1 cellular context compared by ENCODE assay signal in the genomic region with DNA sequence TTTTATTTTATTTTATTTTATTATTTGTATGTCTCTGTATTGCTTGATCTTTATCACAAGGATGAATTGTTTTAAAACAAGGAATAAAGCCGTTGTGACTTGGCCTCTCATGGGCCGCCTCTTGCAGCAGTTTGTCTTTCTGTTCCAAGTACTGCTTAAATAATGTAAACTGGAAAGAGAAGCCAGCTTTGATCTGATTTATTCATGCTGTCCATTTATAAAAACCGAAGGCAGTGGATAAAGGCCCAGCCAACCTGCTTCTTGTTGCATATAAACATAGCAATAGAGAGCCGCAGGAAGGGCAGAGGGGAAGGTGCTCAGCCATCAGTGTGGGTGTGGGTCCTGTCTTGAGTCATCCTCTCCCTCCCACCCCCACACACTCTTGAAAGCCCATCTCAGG.
TF ChIP-seq lines count a peak whose summit lies in the region.

No MANE protein-coding gene starts in this region.

TF ChIP-seq in H1, 55 proteins besides CTCF, POLR2A, EP300 and RAD21:
- TF ChIP-seq POU5F1 (IDR thresholded peaks at IDR 0.05; ENCODE audit: low read depth, low read length) = no peak
- no peak for TF ChIP-seq NRF1 (IDR thresholded peaks at IDR 0.05; ENCODE audit: low read depth, low read length)
- TF ChIP-seq POLR2AphosphoS5 (IDR thresholded peaks at IDR 0.05; ENCODE audit: low read depth, low read length) = no peak
- no peak for TF ChIP-seq BRCA1 (IDR thresholded peaks at IDR 0.05; ENCODE audit: low read depth, low read length)
- TF ChIP-seq RXRA (IDR thresholded peaks at IDR 0.05; ENCODE audit: insufficient read depth, low read depth, low read length) = no peak
- no peak for TF ChIP-seq YY1 (IDR thresholded peaks at IDR 0.05; ENCODE audit: low read depth, low read length)
- TF ChIP-seq SP1 (IDR thresholded peaks at IDR 0.05; ENCODE audit: low read depth, low read length) = no peak
- TF ChIP-seq TAF1 (IDR thresholded peaks at IDR 0.05; ENCODE audit: low read depth, low read length) = no peak
- no peak for TF ChIP-seq CBX8 (IDR thresholded peaks at IDR 0.05; ENCODE audit: borderline replicate concordance, low read depth, low read length)
- TF ChIP-seq RFX5 (IDR thresholded peaks at IDR 0.05; ENCODE audit: borderline replicate concordance, low read depth, low read length) = no peak
- no peak for TF ChIP-seq RNF2 (IDR thresholded peaks at IDR 0.05; ENCODE audit: borderline replicate concordance, low read depth, low read length, missing control alignments, poor library complexity, severe bottlenecking)
- TF ChIP-seq, protein P1, sequence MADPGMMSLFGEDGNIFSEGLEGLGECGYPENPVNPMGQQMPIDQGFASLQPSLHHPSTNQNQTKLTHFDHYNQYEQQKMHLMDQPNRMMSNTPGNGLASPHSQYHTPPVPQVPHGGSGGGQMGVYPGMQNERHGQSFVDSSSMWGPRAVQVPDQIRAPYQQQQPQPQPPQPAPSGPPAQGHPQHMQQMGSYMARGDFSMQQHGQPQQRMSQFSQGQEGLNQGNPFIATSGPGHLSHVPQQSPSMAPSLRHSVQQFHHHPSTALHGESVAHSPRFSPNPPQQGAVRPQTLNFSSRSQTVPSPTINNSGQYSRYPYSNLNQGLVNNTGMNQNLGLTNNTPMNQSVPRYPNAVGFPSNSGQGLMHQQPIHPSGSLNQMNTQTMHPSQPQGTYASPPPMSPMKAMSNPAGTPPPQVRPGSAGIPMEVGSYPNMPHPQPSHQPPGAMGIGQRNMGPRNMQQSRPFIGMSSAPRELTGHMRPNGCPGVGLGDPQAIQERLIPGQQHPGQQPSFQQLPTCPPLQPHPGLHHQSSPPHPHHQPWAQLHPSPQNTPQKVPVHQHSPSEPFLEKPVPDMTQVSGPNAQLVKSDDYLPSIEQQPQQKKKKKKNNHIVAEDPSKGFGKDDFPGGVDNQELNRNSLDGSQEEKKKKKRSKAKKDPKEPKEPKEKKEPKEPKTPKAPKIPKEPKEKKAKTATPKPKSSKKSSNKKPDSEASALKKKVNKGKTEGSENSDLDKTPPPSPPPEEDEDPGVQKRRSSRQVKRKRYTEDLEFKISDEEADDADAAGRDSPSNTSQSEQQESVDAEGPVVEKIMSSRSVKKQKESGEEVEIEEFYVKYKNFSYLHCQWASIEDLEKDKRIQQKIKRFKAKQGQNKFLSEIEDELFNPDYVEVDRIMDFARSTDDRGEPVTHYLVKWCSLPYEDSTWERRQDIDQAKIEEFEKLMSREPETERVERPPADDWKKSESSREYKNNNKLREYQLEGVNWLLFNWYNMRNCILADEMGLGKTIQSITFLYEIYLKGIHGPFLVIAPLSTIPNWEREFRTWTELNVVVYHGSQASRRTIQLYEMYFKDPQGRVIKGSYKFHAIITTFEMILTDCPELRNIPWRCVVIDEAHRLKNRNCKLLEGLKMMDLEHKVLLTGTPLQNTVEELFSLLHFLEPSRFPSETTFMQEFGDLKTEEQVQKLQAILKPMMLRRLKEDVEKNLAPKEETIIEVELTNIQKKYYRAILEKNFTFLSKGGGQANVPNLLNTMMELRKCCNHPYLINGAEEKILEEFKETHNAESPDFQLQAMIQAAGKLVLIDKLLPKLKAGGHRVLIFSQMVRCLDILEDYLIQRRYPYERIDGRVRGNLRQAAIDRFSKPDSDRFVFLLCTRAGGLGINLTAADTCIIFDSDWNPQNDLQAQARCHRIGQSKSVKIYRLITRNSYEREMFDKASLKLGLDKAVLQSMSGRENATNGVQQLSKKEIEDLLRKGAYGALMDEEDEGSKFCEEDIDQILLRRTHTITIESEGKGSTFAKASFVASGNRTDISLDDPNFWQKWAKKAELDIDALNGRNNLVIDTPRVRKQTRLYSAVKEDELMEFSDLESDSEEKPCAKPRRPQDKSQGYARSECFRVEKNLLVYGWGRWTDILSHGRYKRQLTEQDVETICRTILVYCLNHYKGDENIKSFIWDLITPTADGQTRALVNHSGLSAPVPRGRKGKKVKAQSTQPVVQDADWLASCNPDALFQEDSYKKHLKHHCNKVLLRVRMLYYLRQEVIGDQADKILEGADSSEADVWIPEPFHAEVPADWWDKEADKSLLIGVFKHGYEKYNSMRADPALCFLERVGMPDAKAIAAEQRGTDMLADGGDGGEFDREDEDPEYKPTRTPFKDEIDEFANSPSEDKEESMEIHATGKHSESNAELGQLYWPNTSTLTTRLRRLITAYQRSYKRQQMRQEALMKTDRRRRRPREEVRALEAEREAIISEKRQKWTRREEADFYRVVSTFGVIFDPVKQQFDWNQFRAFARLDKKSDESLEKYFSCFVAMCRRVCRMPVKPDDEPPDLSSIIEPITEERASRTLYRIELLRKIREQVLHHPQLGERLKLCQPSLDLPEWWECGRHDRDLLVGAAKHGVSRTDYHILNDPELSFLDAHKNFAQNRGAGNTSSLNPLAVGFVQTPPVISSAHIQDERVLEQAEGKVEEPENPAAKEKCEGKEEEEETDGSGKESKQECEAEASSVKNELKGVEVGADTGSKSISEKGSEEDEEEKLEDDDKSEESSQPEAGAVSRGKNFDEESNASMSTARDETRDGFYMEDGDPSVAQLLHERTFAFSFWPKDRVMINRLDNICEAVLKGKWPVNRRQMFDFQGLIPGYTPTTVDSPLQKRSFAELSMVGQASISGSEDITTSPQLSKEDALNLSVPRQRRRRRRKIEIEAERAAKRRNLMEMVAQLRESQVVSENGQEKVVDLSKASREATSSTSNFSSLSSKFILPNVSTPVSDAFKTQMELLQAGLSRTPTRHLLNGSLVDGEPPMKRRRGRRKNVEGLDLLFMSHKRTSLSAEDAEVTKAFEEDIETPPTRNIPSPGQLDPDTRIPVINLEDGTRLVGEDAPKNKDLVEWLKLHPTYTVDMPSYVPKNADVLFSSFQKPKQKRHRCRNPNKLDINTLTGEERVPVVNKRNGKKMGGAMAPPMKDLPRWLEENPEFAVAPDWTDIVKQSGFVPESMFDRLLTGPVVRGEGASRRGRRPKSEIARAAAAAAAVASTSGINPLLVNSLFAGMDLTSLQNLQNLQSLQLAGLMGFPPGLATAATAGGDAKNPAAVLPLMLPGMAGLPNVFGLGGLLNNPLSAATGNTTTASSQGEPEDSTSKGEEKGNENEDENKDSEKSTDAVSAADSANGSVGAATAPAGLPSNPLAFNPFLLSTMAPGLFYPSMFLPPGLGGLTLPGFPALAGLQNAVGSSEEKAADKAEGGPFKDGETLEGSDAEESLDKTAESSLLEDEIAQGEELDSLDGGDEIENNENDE (IDR thresholded peaks at IDR 0.05; ENCODE audit: insufficient replicate concordance, low read length) = no peak
- TF ChIP-seq SP2 (IDR thresholded peaks at IDR 0.05; ENCODE audit: low read length) = no peak
- no peak for TF ChIP-seq SIX5 (IDR thresholded peaks at IDR 0.05; ENCODE audit: low read depth, low read length)
